In the genomic region with DNA sequence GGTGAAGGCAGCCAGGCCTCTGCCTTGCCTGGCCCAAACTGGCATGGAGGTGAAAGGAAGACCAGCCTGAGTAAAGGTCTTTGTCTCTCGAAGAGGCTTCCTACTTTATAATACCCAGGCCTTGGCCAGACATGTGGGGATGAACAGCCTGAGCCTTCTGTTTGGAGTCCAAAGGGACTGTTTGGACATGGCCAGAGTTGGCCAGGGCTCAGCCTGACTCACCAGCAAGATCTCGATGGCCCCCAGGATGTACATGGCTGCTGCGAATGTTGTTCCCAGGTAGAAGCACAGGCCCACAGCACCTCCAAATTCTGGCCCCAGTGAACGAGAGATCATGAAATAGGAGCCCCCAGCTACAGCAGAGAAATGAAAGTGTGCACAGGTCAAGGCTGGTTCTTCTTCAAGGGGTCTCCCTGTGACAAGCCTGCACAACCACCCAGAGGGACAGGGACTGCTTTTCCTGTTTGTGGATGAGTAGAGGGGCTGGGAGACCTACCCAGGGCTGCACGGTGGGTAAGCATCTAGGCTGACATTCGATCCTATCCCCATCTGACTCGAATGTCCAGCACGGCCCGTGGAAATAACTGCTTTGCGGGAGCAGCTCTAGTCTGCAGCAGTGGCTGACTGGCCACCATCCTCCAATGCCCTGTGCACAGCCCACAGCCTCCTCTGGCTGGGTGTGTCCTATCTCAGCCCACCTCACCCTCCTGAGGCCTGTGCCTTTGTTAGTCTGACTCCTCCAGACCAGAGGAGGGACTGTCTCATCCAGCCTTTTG, we compare ENCODE assay signal across 25 cellular contexts. TPM values are rescaled to one million over a fixed set of nuclear protein-coding genes. Genes with fewer than 3 reads are reported as not detected.
DNase-seq lines count a peak whose midpoint lies in the region; ATAC-seq, FAIRE-seq and TF ChIP-seq lines count a peak whose summit lies in the region.
"Had no signal": no experiment of that assay in that cellular context is flagged by ENCODE, and none has a peak within 500 bp of the region (broad histone marks: within the 10 kb centered on the region; RNA-seq: fewer than 3 reads in every experiment).

No MANE protein-coding gene starts in this region.

- FAIRE-seq in HepG2 (lab: Jason Lieb, UNC), result peak; percentile 23

- peak overlapping the region; percentile 44 for H3K27ac Mint-ChIP-seq in progenitor cell of endocrine pancreas
- H3K27ac Mint-ChIP-seq: CD4-positive, alpha-beta T cell; GM23338 had no signal

- H3K9me3 ChIP-seq in adipocyte (ENCODE audit: control insufficient read depth, low read length) (no peaks in the 10 kb centered on the region), HepG2 (ENCODE audit: low read length) (no peaks in the 10 kb centered on the region)
- H3K9me3 ChIP-seq: BLaER1, HAP-1, SK-N-SH had no signal

- no peaks in the 10 kb centered on the region for H3K9me3 Mint-ChIP-seq in progenitor cell of endocrine pancreas (ENCODE audit: low read depth)
- H3K9me3 Mint-ChIP-seq: CD4-positive, alpha-beta T cell; GM23338 had no signal

- peaks cover 10% of the 10 kb centered on the region for H3K36me3 Mint-ChIP-seq in progenitor cell of endocrine pancreas (ENCODE audit: insufficient read depth)

- H3K4me3 Mint-ChIP-seq in progenitor cell of endocrine pancreas (ENCODE audit: low read depth), result no peak overlapping the region
- H3K4me3 Mint-ChIP-seq: CD4-positive, alpha-beta T cell; GM23338 had no signal

- H3K4me1 Mint-ChIP-seq in progenitor cell of endocrine pancreas (ENCODE audit: low read depth), result no peaks in the 10 kb centered on the region
- H3K4me1 Mint-ChIP-seq: GM23338 had no signal

- no TSS peak for BruUV-seq in HepG2 (replicated peaks; lab: Mats Ljungman, UMichigan)

- no peaks in the 10 kb centered on the region for H3K27me3 Mint-ChIP-seq in progenitor cell of endocrine pancreas
- H3K27me3 Mint-ChIP-seq: CD4-positive, alpha-beta T cell had no signal

- H2AFZ ChIP-seq in HepG2 (ENCODE audit: low read length), result no peak overlapping the region
- H2AFZ ChIP-seq: GM23338 had no signal

- no peak for TF ChIP-seq EP300 in HepG2 (IDR thresholded peaks at IDR 0.05; ENCODE audit: low read depth in 2 of 2, low read length in 2 of 2)
- TF ChIP-seq EP300 in HepG2 (CRISPR knock-in tag; IDR thresholded peaks at IDR 0.05; ENCODE audit: borderline replicate concordance), result no peak

- no peak for TF ChIP-seq RAD21 in HepG2 (CRISPR knock-in tag; IDR thresholded peaks at IDR 0.05)

- TF ChIP-seq POLR2A in HepG2 (IDR thresholded peaks at IDR 0.05; ENCODE audit: insufficient read depth in 1 of 2, low read depth in 2 of 2, low read length in 2 of 2), result no peak

- H3K4me3 ChIP-seq in adipocyte (ENCODE audit: low read length) (no peak overlapping the region), HepG2 (replicated peaks in 1 of 3; ENCODE audit: insufficient read depth in 1 of 3, low read depth in 2 of 3, low read length in 3 of 3) (no peak overlapping the region)
- H3K4me3 ChIP-seq: BLaER1, GM23338, HAP-1 had no signal

- H3K4me1 ChIP-seq in adipocyte (ENCODE audit: control insufficient read depth, insufficient read depth, low read length) (peaks cover 36% of the 10 kb centered on the region), HepG2 (ENCODE audit: insufficient read depth, low read length) (peaks cover 17% of the 10 kb centered on the region)
- H3K4me1 ChIP-seq: HAP-1 had no signal

- intact Hi-C loops in HepG2 (cut with micrococcal nuclease; ENCODE audit: unreplicated experiment), result no loop called here

- DNase-seq in NCI-H226, result peak; percentile 0
- no peak for DNase-seq in adipocyte (ENCODE audit: low read depth)
- no peak for DNase-seq in HepG2 (ENCODE audit: low spot score)
- no peak for DNase-seq in progenitor cell of endocrine pancreas (ENCODE audit: low spot score, unreplicated experiment)
- no peak for DNase-seq in GM19240 (ENCODE audit: insufficient read length, low spot score)
- no peak for DNase-seq in SW 1271 (lab: John Stamatoyannopoulos, UW)
- no peak for DNase-seq in activated gamma-delta T cell treated with Interleukin-2 at 50 U/mL for 16 hours
- DNase-seq: ACHN; CD4-positive, alpha-beta T cell; COR-L47; DMS79 treated with DMSO at 0.1 percent for 48 hours; KG1; NCI-H1092; NCI-H1436; NCI-H2029 treated with DMSO at 0.1 percent for 48 hours; NCI-H526; SIG-M5; SK-N-SH had no signal

- 88% methylated on average over 10 of the region's 10 CpGs for WGBS in HepG2 (ENCODE audit: low lambda C conversion rate)

- TF ChIP-seq CTCF in HepG2 (CRISPR knock-in tag; IDR thresholded peaks at IDR 0.05) (no peak), progenitor cell of endocrine pancreas (IDR thresholded peaks at IDR 0.05; ENCODE audit: unreplicated experiment) (no peak)

- CTCF ChIA-PET in HepG2 (lab: Yijun Ruan, JAX; ENCODE audit: low intra/inter-chr PET ratio, low total read pairs), result no interaction called here

- H3K36me3 ChIP-seq in adipocyte (ENCODE audit: control insufficient read depth, insufficient read depth, low read length, severe bottlenecking) (peaks cover 78% of the 10 kb centered on the region), HepG2 (replicated peaks in 1 of 2; ENCODE audit: control insufficient read depth in 1 of 2, insufficient read depth in 2 of 2, low read length in 2 of 2) (peaks cover 56 to 77% of the 10 kb centered on the region in 2 experiments)

- H3K79me2 ChIP-seq in HepG2 (ENCODE audit: insufficient read depth, low read length), result no peaks in the 10 kb centered on the region

- in situ Hi-C loops in HepG2 (cut with HindIII; ENCODE audit: extremely low pct_ligation_motif_present, low pct_unique_long_range_greater_than_20kb), result no loop called here

- H4K20me1 ChIP-seq in HepG2 (ENCODE audit: insufficient read depth, low read length), result no peaks in the 10 kb centered on the region; the same call in 1 of the 2 replicates
- H4K20me1 ChIP-seq: BLaER1 had no signal

- H3K27me3 ChIP-seq in adipocyte (replicated peaks; ENCODE audit: control insufficient read depth, insufficient read depth, low read length) (no peaks in the 10 kb centered on the region), HepG2 (ENCODE audit: control insufficient read depth in 1 of 2, insufficient read depth in 2 of 2, low read length in 2 of 2) (no peaks in the 10 kb centered on the region)
- H3K27me3 ChIP-seq: BLaER1 had no signal

- ATAC-seq in HepG2 (peak; percentile 69), HG03571 (IDR thresholded peaks at IDR 0.05; ENCODE audit: unreplicated experiment) (no peak)
- ATAC-seq: GM23338 had no signal

- H3K27ac ChIP-seq in HepG2 (ENCODE audit: extremely low read length, insufficient read depth, low read length), result peak overlapping the region; percentile 18
- H3K27ac ChIP-seq: BLaER1, HL-60 had no signal

- peak overlapping the region; percentile 24 for H3K9ac ChIP-seq in adipocyte (ENCODE audit: low read length)
- H3K9ac ChIP-seq in HepG2 (ENCODE audit: insufficient read depth, low read depth, low read length), result no peak overlapping the region
- H3K9ac ChIP-seq: BLaER1, SK-N-SH had no signal

- H3K4me2 ChIP-seq in HepG2 (ENCODE audit: low read depth, low read length), result no peak overlapping the region
- H3K4me2 ChIP-seq: BLaER1, GM23338, SK-N-SH had no signal

- POLR2A ChIA-PET in HepG2 (lab: Yijun Ruan, JAX), result interaction anchor here (1.5 to 4.1 kb wide), 3 partner anchors 10 to 11 kb away, joined by 3 to 16 read pairs (median 9); no protein-coding TSS in a partner anchor

RNA-seq across cellular contexts. Expression of gene LCAT, which starts 10.7 kb away (rescaled TPM):
- total RNA-seq in HepG2 (2016; rRNA removed; fragmentation: Illumina TruSeq; extraction: Trizol), result 13.2 and 36.1 TPM in 2 replicates
- 21.4 and 35.2 TPM in 2 replicates for total RNA-seq in HepG2 (2016; cell fraction: cytosol; rRNA removed; fragmentation: Illumina TruSeq; extraction: Trizol; ENCODE audit: low read depth)
- total RNA-seq in HepG2 (2016; cell fraction: insoluble cytoplasmic fraction; rRNA removed; fragmentation: Illumina TruSeq; extraction: Trizol), result 15.3 and 43.4 TPM in 2 replicates
- 28.1 and 30.3 TPM in 2 replicates for total RNA-seq in HepG2 (2016; cell fraction: membrane; rRNA removed; fragmentation: Illumina TruSeq; extraction: Trizol)
- 38.4 and 54.9 TPM in 2 replicates for total RNA-seq in HepG2 (2016; cell fraction: nucleus; rRNA removed; fragmentation: Illumina TruSeq; extraction: Trizol)
- polyA plus RNA-seq in HepG2 (2011; rRNA removed), result 38.9 and 46.0 TPM in 2 replicates
- 19.5 and 23.4 TPM in 2 replicates for polyA plus RNA-seq in HepG2 (2011; cell fraction: cytosol; rRNA removed)
- polyA plus RNA-seq in HepG2 (2011; cell fraction: nucleus; rRNA removed), result 217 and 291 TPM in 2 replicates
- 56.2 and 59.4 TPM in 2 replicates for polyA plus RNA-seq in HepG2 (2012)
- 28.0 and 29.1 TPM in 2 replicates for polyA plus RNA-seq in HepG2 (2016; cell fraction: cytosol; fragmentation: Illumina TruSeq; extraction: Trizol; ENCODE audit: low read depth)
- polyA plus RNA-seq in HepG2 (2016; cell fraction: insoluble cytoplasmic fraction; fragmentation: Illumina TruSeq; extraction: Trizol; ENCODE audit: low read depth), result 16.8 and 22.2 TPM in 2 replicates
- polyA plus RNA-seq in HepG2 (2016; cell fraction: membrane; fragmentation: Illumina TruSeq; extraction: Trizol; ENCODE audit: low read depth), result 27.6 and 33.3 TPM in 2 replicates
- 213 and 231 TPM in 2 replicates for polyA plus RNA-seq in HepG2 (2016; cell fraction: nucleus; fragmentation: Illumina TruSeq; extraction: Trizol; ENCODE audit: insufficient read depth, low read depth)
- 3.9 and 39.1 TPM in 2 replicates for polyA minus RNA-seq in HepG2 (2011; rRNA and poly(A)+ RNA removed; ENCODE audit: low replicate concordance)
- 12.8 and 12.9 TPM in 2 replicates for polyA minus RNA-seq in HepG2 (2011; cell fraction: cytosol; rRNA and poly(A)+ RNA removed)
- 24.2 and 31.6 TPM in 2 replicates for polyA minus RNA-seq in HepG2 (2011; cell fraction: nucleus; rRNA and poly(A)+ RNA removed)
- 31.9 and 32.1 TPM in 2 replicates for total RNA-seq in progenitor cell of endocrine pancreas

RNA-seq across cellular contexts. Expression of gene SLC12A4, which starts 13.8 kb away (rescaled TPM):
- 23.1 and 65.1 TPM in 2 replicates for total RNA-seq in HepG2 (2016; rRNA removed; fragmentation: Illumina TruSeq; extraction: Trizol)
- total RNA-seq in HepG2 (2016; cell fraction: cytosol; rRNA removed; fragmentation: Illumina TruSeq; extraction: Trizol; ENCODE audit: low read depth), result 26.9 and 34.0 TPM in 2 replicates
- 17.0 and 65.2 TPM in 2 replicates for total RNA-seq in HepG2 (2016; cell fraction: insoluble cytoplasmic fraction; rRNA removed; fragmentation: Illumina TruSeq; extraction: Trizol)
- total RNA-seq in HepG2 (2016; cell fraction: membrane; rRNA removed; fragmentation: Illumina TruSeq; extraction: Trizol), result 31.5 and 34.1 TPM in 2 replicates
- 87.0 and 109 TPM in 2 replicates for total RNA-seq in HepG2 (2016; cell fraction: nucleus; rRNA removed; fragmentation: Illumina TruSeq; extraction: Trizol)
- polyA plus RNA-seq in HepG2 (2011; rRNA removed), result 84.3 and 134 TPM in 2 replicates
- polyA plus RNA-seq in HepG2 (2011; cell fraction: cytosol; rRNA removed), result 42.1 and 54.3 TPM in 2 replicates
- polyA plus RNA-seq in HepG2 (2011; cell fraction: nucleus; rRNA removed), result 687 and 790 TPM in 2 replicates
- polyA plus RNA-seq in HepG2 (2012), result 66.6 and 79.4 TPM in 2 replicates
- 9.6 and 12.5 TPM in 2 replicates for polyA plus RNA-seq in HepG2 (2016; cell fraction: cytosol; fragmentation: Illumina TruSeq; extraction: Trizol; ENCODE audit: low read depth)
- 12.0 and 18.1 TPM in 2 replicates for polyA plus RNA-seq in HepG2 (2016; cell fraction: insoluble cytoplasmic fraction; fragmentation: Illumina TruSeq; extraction: Trizol; ENCODE audit: low read depth)
- 17.2 and 19.1 TPM in 2 replicates for polyA plus RNA-seq in HepG2 (2016; cell fraction: membrane; fragmentation: Illumina TruSeq; extraction: Trizol; ENCODE audit: low read depth)
- polyA plus RNA-seq in HepG2 (2016; cell fraction: nucleus; fragmentation: Illumina TruSeq; extraction: Trizol; ENCODE audit: insufficient read depth, low read depth), result 253 and 270 TPM in 2 replicates
- 74.6 and 238 TPM in 2 replicates for polyA minus RNA-seq in HepG2 (2011; rRNA and poly(A)+ RNA removed; ENCODE audit: low replicate concordance)
- 48.3 and 54.6 TPM in 2 replicates for polyA minus RNA-seq in HepG2 (2011; cell fraction: cytosol; rRNA and poly(A)+ RNA removed)
- polyA minus RNA-seq in HepG2 (2011; cell fraction: nucleus; rRNA and poly(A)+ RNA removed), result 152 and 193 TPM in 2 replicates
- 74.3 and 75.6 TPM in 2 replicates for total RNA-seq in progenitor cell of endocrine pancreas

RNA-seq across cellular contexts. Expression of gene PSMB10, which starts 18.0 kb away (rescaled TPM):
- total RNA-seq in HepG2 (2016; rRNA removed; fragmentation: Illumina TruSeq; extraction: Trizol), result 65.9 and 71.3 TPM in 2 replicates
- total RNA-seq in HepG2 (2016; cell fraction: cytosol; rRNA removed; fragmentation: Illumina TruSeq; extraction: Trizol; ENCODE audit: low read depth), result 135 and 146 TPM in 2 replicates
- 68.9 and 72.1 TPM in 2 replicates for total RNA-seq in HepG2 (2016; cell fraction: insoluble cytoplasmic fraction; rRNA removed; fragmentation: Illumina TruSeq; extraction: Trizol)
- 107 and 122 TPM in 2 replicates for total RNA-seq in HepG2 (2016; cell fraction: membrane; rRNA removed; fragmentation: Illumina TruSeq; extraction: Trizol)
- 28.4 and 28.5 TPM in 2 replicates for total RNA-seq in HepG2 (2016; cell fraction: nucleus; rRNA removed; fragmentation: Illumina TruSeq; extraction: Trizol)
- polyA plus RNA-seq in HepG2 (2011; rRNA removed), result 12.7 and 17.8 TPM in 2 replicates
- 15.3 and 32.0 TPM in 2 replicates for polyA plus RNA-seq in HepG2 (2011; cell fraction: cytosol; rRNA removed)
- 23.8 and 27.0 TPM in 2 replicates for polyA plus RNA-seq in HepG2 (2011; cell fraction: nucleus; rRNA removed)
- polyA plus RNA-seq in HepG2 (2012), result 20.6 and 20.8 TPM in 2 replicates
- 128 and 158 TPM in 2 replicates for polyA plus RNA-seq in HepG2 (2016; cell fraction: cytosol; fragmentation: Illumina TruSeq; extraction: Trizol; ENCODE audit: low read depth)
- 65.0 and 66.8 TPM in 2 replicates for polyA plus RNA-seq in HepG2 (2016; cell fraction: insoluble cytoplasmic fraction; fragmentation: Illumina TruSeq; extraction: Trizol; ENCODE audit: low read depth)
- polyA plus RNA-seq in HepG2 (2016; cell fraction: membrane; fragmentation: Illumina TruSeq; extraction: Trizol; ENCODE audit: low read depth), result 86.7 and 90.6 TPM in 2 replicates
- polyA plus RNA-seq in HepG2 (2016; cell fraction: nucleus; fragmentation: Illumina TruSeq; extraction: Trizol; ENCODE audit: insufficient read depth, low read depth), result 32.5 and 33.1 TPM in 2 replicates
- polyA minus RNA-seq in HepG2 (2011; rRNA and poly(A)+ RNA removed; ENCODE audit: low replicate concordance), result 16.1 and 17.6 TPM in 2 replicates
- polyA minus RNA-seq in HepG2 (2011; cell fraction: cytosol; rRNA and poly(A)+ RNA removed), result 5.4 and 12.7 TPM in 2 replicates
- 7.2 and 9.8 TPM in 2 replicates for polyA minus RNA-seq in HepG2 (2011; cell fraction: nucleus; rRNA and poly(A)+ RNA removed)
- total RNA-seq in progenitor cell of endocrine pancreas, result 9.8 and 10.6 TPM in 2 replicates

RNA-seq across cellular contexts. Expression of gene CTRL, which starts 22.9 kb away (rescaled TPM):
- 1.1 and 2.7 TPM in 2 replicates for total RNA-seq in HepG2 (2016; rRNA removed; fragmentation: Illumina TruSeq; extraction: Trizol)
- 1.7 and 2.0 TPM in 2 replicates for total RNA-seq in HepG2 (2016; cell fraction: cytosol; rRNA removed; fragmentation: Illumina TruSeq; extraction: Trizol; ENCODE audit: low read depth)
- total RNA-seq in HepG2 (2016; cell fraction: insoluble cytoplasmic fraction; rRNA removed; fragmentation: Illumina TruSeq; extraction: Trizol), result 1.9 and 2.5 TPM in 2 replicates
- 2.8 and 4.0 TPM in 2 replicates for total RNA-seq in HepG2 (2016; cell fraction: membrane; rRNA removed; fragmentation: Illumina TruSeq; extraction: Trizol)
- 2.4 and 3.4 TPM in 2 replicates for total RNA-seq in HepG2 (2016; cell fraction: nucleus; rRNA removed; fragmentation: Illumina TruSeq; extraction: Trizol)
- 1.7 and 1.9 TPM in 2 replicates for polyA plus RNA-seq in HepG2 (2011; rRNA removed)
- polyA plus RNA-seq in HepG2 (2011; cell fraction: cytosol; rRNA removed), result 0.82 and 1.1 TPM in 2 replicates
- polyA plus RNA-seq in HepG2 (2011; cell fraction: nucleus; rRNA removed), result 8.1 and 10.3 TPM in 2 replicates
- 0.86 and 2.7 TPM in 2 replicates for polyA plus RNA-seq in HepG2 (2012)
- 2.1 and 2.2 TPM in 2 replicates for polyA plus RNA-seq in HepG2 (2016; cell fraction: cytosol; fragmentation: Illumina TruSeq; extraction: Trizol; ENCODE audit: low read depth)
- polyA plus RNA-seq in HepG2 (2016; cell fraction: insoluble cytoplasmic fraction; fragmentation: Illumina TruSeq; extraction: Trizol; ENCODE audit: low read depth), result 0.96 and 3.6 TPM in 2 replicates
- 1.7 and 2.4 TPM in 2 replicates for polyA plus RNA-seq in HepG2 (2016; cell fraction: membrane; fragmentation: Illumina TruSeq; extraction: Trizol; ENCODE audit: low read depth)
- 6.3 and 7.8 TPM in 2 replicates for polyA plus RNA-seq in HepG2 (2016; cell fraction: nucleus; fragmentation: Illumina TruSeq; extraction: Trizol; ENCODE audit: insufficient read depth, low read depth)
- polyA minus RNA-seq in HepG2 (2011; rRNA and poly(A)+ RNA removed; ENCODE audit: low replicate concordance), result 1.8 and 2.2 TPM in 2 replicates
- not detected in 2 replicates for polyA minus RNA-seq in HepG2 (2011; cell fraction: cytosol; rRNA and poly(A)+ RNA removed)
- 0.90 and 2.0 TPM in 2 replicates for polyA minus RNA-seq in HepG2 (2011; cell fraction: nucleus; rRNA and poly(A)+ RNA removed)
- total RNA-seq in progenitor cell of endocrine pancreas, result 0.57 and 2.2 TPM in 2 replicates

RNA-seq across cellular contexts. Expression of gene DPEP3, which starts 25.7 kb away (rescaled TPM):
- total RNA-seq in HepG2 (2016; rRNA removed; fragmentation: Illumina TruSeq; extraction: Trizol) (not detected in 2 replicates), progenitor cell of endocrine pancreas (not detected in 2 replicates)
- not detected in 2 replicates for total RNA-seq in HepG2 (2016; cell fraction: cytosol; rRNA removed; fragmentation: Illumina TruSeq; extraction: Trizol; ENCODE audit: low read depth)
- not detected in 2 replicates for total RNA-seq in HepG2 (2016; cell fraction: insoluble cytoplasmic fraction; rRNA removed; fragmentation: Illumina TruSeq; extraction: Trizol)
- not detected in 2 replicates for total RNA-seq in HepG2 (2016; cell fraction: membrane; rRNA removed; fragmentation: Illumina TruSeq; extraction: Trizol)
- total RNA-seq in HepG2 (2016; cell fraction: nucleus; rRNA removed; fragmentation: Illumina TruSeq; extraction: Trizol), result not detected in 2 replicates
- not detected in 2 replicates for polyA plus RNA-seq in HepG2 (2011; rRNA removed)
- not detected in 2 replicates for polyA plus RNA-seq in HepG2 (2011; cell fraction: cytosol; rRNA removed)
- polyA plus RNA-seq in HepG2 (2011; cell fraction: nucleus; rRNA removed), result not detected in 2 replicates
- polyA plus RNA-seq in HepG2 (2012), result not detected in 2 replicates
- polyA plus RNA-seq in HepG2 (2016; cell fraction: cytosol; fragmentation: Illumina TruSeq; extraction: Trizol; ENCODE audit: low read depth), result not detected in 2 replicates
- not detected in 2 replicates for polyA plus RNA-seq in HepG2 (2016; cell fraction: insoluble cytoplasmic fraction; fragmentation: Illumina TruSeq; extraction: Trizol; ENCODE audit: low read depth)
- not detected in 2 replicates for polyA plus RNA-seq in HepG2 (2016; cell fraction: membrane; fragmentation: Illumina TruSeq; extraction: Trizol; ENCODE audit: low read depth)
- not detected in 2 replicates for polyA plus RNA-seq in HepG2 (2016; cell fraction: nucleus; fragmentation: Illumina TruSeq; extraction: Trizol; ENCODE audit: insufficient read depth, low read depth)
- not detected in 2 replicates for polyA minus RNA-seq in HepG2 (2011; rRNA and poly(A)+ RNA removed; ENCODE audit: low replicate concordance)
- not detected in 2 replicates for polyA minus RNA-seq in HepG2 (2011; cell fraction: cytosol; rRNA and poly(A)+ RNA removed)
- not detected in 2 replicates for polyA minus RNA-seq in HepG2 (2011; cell fraction: nucleus; rRNA and poly(A)+ RNA removed)
- total RNA-seq: HT-29, RPMI7951 had no signal
- polyA plus RNA-seq: SK-N-SH had no signal
